In the genomic region with DNA sequence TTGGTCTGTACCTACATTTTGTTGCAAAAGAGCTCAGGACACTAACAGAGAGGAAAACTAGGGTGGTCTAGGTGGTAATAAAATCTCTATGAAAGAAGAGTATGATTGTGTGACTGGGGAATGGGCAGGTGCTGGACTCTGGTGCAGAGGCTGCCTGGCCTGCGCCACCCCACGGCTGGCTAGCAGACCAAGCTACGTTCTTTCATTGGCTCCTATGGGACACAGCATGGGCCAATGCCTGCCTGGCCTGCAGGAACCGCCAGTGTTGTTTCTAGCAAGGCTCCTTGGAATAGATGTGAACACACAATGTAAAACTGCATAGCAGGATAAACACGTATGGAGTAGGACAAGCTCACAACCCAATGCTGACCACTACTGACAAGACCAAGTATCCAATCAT, we compare ENCODE assay signal across 16 cellular contexts.
"Had no signal": no experiment of that assay in that cellular context is flagged by ENCODE, and none has a peak within 500 bp of the region (broad histone marks: within the 10 kb centered on the region; RNA-seq: fewer than 3 reads in every experiment).

No MANE protein-coding gene starts in this region.

- H3K27ac Mint-ChIP-seq: activated naive CD8-positive, alpha-beta T cell treated with anti-CD3 and anti-CD28 coated beads for 36 hours; activated T-helper 1 cell treated with anti-CD3 and anti-CD28 coated beads, Interleukin-12 subunit alpha, Interleukin-12 subunit beta, Interleukin-2, Interleukin-4 antibody, amounts not matched to agents 30 ng/mL and 10 ng/mL and 1 ng/mL, durations not matched to agents 14 hours and 24 hours and 36 hours; nephron; stimulated activated naive CD8-positive, alpha-beta T cell treated with anti-CD3 and anti-CD28 coated beads, Interleukin-15, amount 100 ng/mL, for 72 hours had no signal

- ATAC-seq: activated CD4-positive, CD25-positive, alpha-beta regulatory T cell treated with anti-CD3 and anti-CD28 coated beads, Interleukin-2, amount 50 U/mL, for 24 hours; gastroesophageal sphincter; sciatic nerve; stimulated activated naive CD8-positive, alpha-beta T cell treated with anti-CD3 and anti-CD28 coated beads, Interleukin-15, amount 100 ng/mL, for 72 hours had no signal

- DNase-seq: activated naive CD8-positive, alpha-beta T cell treated with anti-CD3 and anti-CD28 coated beads for 36 hours; brain microvascular endothelial cell; dermis blood vessel endothelial cell; hippocampal formation; mesendoderm; occipital lobe; stimulated activated naive CD8-positive, alpha-beta T cell treated with anti-CD3 and anti-CD28 coated beads, Interleukin-15, amount 100 ng/mL, for 72 hours; SW 1271 had no signal

- H3K4me1 ChIP-seq: prostate gland had no signal

- H3K36me3 ChIP-seq: prostate gland had no signal

- H3K4me3 ChIP-seq: gastroesophageal sphincter, left lung, prostate gland, upper lobe of left lung had no signal

- H3K27ac ChIP-seq: brain microvascular endothelial cell, prostate gland had no signal

- H3K27me3 Mint-ChIP-seq: activated naive CD8-positive, alpha-beta T cell treated with anti-CD3 and anti-CD28 coated beads for 36 hours; stimulated activated naive CD8-positive, alpha-beta T cell treated with anti-CD3 and anti-CD28 coated beads, Interleukin-15, amount 100 ng/mL, for 72 hours had no signal

- H3K4me3 Mint-ChIP-seq: activated naive CD8-positive, alpha-beta T cell treated with anti-CD3 and anti-CD28 coated beads for 36 hours; activated T-helper 1 cell treated with anti-CD3 and anti-CD28 coated beads, Interleukin-12 subunit alpha, Interleukin-12 subunit beta, Interleukin-2, Interleukin-4 antibody, amounts not matched to agents 30 ng/mL and 10 ng/mL and 1 ng/mL, durations not matched to agents 14 hours and 24 hours and 36 hours; nephron; stimulated activated naive CD8-positive, alpha-beta T cell treated with anti-CD3 and anti-CD28 coated beads, Interleukin-15, amount 100 ng/mL, for 72 hours had no signal

- H3K27me3 ChIP-seq: brain microvascular endothelial cell, gastroesophageal sphincter, left lung, upper lobe of left lung had no signal

- H3K9me3 ChIP-seq: gastroesophageal sphincter, left lung, prostate gland, upper lobe of left lung had no signal

- H3K9me3 Mint-ChIP-seq: activated naive CD8-positive, alpha-beta T cell treated with anti-CD3 and anti-CD28 coated beads for 36 hours; activated T-helper 1 cell treated with anti-CD3 and anti-CD28 coated beads, Interleukin-12 subunit alpha, Interleukin-12 subunit beta, Interleukin-2, Interleukin-4 antibody, amounts not matched to agents 30 ng/mL and 10 ng/mL and 1 ng/mL, durations not matched to agents 14 hours and 24 hours and 36 hours; nephron; stimulated activated naive CD8-positive, alpha-beta T cell treated with anti-CD3 and anti-CD28 coated beads, Interleukin-15, amount 100 ng/mL, for 72 hours had no signal

- H3K4me1 Mint-ChIP-seq: activated naive CD8-positive, alpha-beta T cell treated with anti-CD3 and anti-CD28 coated beads for 36 hours had no signal
